Comparison of ENCODE assay signal across 10 cellular contexts in genomic region chr14:26255213-26255612, GRCh38.
DNase-seq lines count a peak whose midpoint lies in the region; ATAC-seq, FAIRE-seq and TF ChIP-seq lines count a peak whose summit lies in the region.
"Had no signal": no experiment of that assay in that cellular context is flagged by ENCODE, and none has a peak within 500 bp of the region (broad histone marks: within the 10 kb centered on the region; RNA-seq: fewer than 3 reads in every experiment).

No MANE protein-coding gene starts in this region.

- H4K20me1 ChIP-seq in HepG2 (ENCODE audit: insufficient read depth, low read length), result no peaks in the 10 kb centered on the region

- POLR2A ChIA-PET in HepG2 (lab: Yijun Ruan, JAX), result no interaction called here

- DNase-seq in AG20443 (ENCODE audit: low spot score) (peak; percentile 55), NAMALWA (ENCODE audit: low spot score) (peak; percentile 4), astrocyte of the cerebellum (ENCODE audit: low read depth) (no peak), HepG2 (ENCODE audit: low spot score) (no peak), DMS79 treated with DMSO at 0.1 percent for 48 hours (lab: John Stamatoyannopoulos, UW) (no peak), Peyer's patch (no peak)
- DNase-seq: stimulated activated CD4-positive, alpha-beta T cell treated with anti-CD3 and anti-CD28 coated beads, Interleukin-12 subunit alpha, Interleukin-12 subunit beta, amount 100 ng/mL, for 4 hours; T-helper 2 cell had no signal

- H3K4me1 ChIP-seq in HepG2 (ENCODE audit: insufficient read depth, low read length) (no peaks in the 10 kb centered on the region), Peyer's patch (no peaks in the 10 kb centered on the region)

- no peak overlapping the region for H2AFZ ChIP-seq in HepG2 (ENCODE audit: low read length)

- TF ChIP-seq EP300 in HepG2 (IDR thresholded peaks at IDR 0.05; ENCODE audit: low read depth in 2 of 2, low read length in 2 of 2) (no peak), HepG2 (CRISPR knock-in tag; IDR thresholded peaks at IDR 0.05; ENCODE audit: borderline replicate concordance) (no peak)

- peak; percentile 12 for FAIRE-seq in HepG2 (lab: Jason Lieb, UNC)

- no peak overlapping the region for H3K27ac ChIP-seq in HepG2 (ENCODE audit: extremely low read length, insufficient read depth, low read length)
- H3K27ac ChIP-seq in Peyer's patch, result no peak overlapping the region

- in situ Hi-C loops in astrocyte of the cerebellum (cut with HindIII; ENCODE audit: low sequenced_read_pairs), result no loop called here
- in situ Hi-C loops in HepG2 (cut with HindIII; ENCODE audit: extremely low pct_ligation_motif_present, low pct_unique_long_range_greater_than_20kb), result no loop called here

- intact Hi-C loops in HepG2 (cut with micrococcal nuclease; ENCODE audit: unreplicated experiment), result no loop called here

- WGBS in HepG2 (ENCODE audit: low lambda C conversion rate), result 1% methylated on average over 2 of the region's 2 CpGs

- no peak for ATAC-seq in HepG2
- ATAC-seq in GM18870 (IDR thresholded peaks at IDR 0.05; ENCODE audit: unreplicated experiment), result no peak
- ATAC-seq in GM21619 (IDR thresholded peaks at IDR 0.05; ENCODE audit: unreplicated experiment), result no peak

- no peaks in the 10 kb centered on the region for H3K36me3 ChIP-seq in HepG2 (replicated peaks in 1 of 2; ENCODE audit: control insufficient read depth in 1 of 2, insufficient read depth in 2 of 2, low read length in 2 of 2)
- no peaks in the 10 kb centered on the region for H3K36me3 ChIP-seq in Peyer's patch

- TF ChIP-seq CTCF in astrocyte of the cerebellum (IDR thresholded peaks at IDR 0.05; ENCODE audit: low read depth, low read length, missing control alignments), result peak; percentile 38
- TF ChIP-seq CTCF in HepG2 (CRISPR knock-in tag; IDR thresholded peaks at IDR 0.05), result no peak
- TF ChIP-seq CTCF in Peyer's patch (IDR thresholded peaks at IDR 0.05), result peak in 3 of 6 experiments; percentile 30 to 33 (median 31)

- BruUV-seq in HepG2 (replicated peaks; lab: Mats Ljungman, UMichigan), result no TSS peak

- H3K27me3 ChIP-seq in HepG2 (ENCODE audit: control insufficient read depth in 1 of 2, insufficient read depth in 2 of 2, low read length in 2 of 2), result no peaks in the 10 kb centered on the region
- H3K27me3 ChIP-seq in Peyer's patch, result no peaks in the 10 kb centered on the region

- H3K4me3 ChIP-seq in astrocyte of the cerebellum (ENCODE audit: low read depth, low read length) (no peak overlapping the region), HepG2 (replicated peaks in 1 of 3; ENCODE audit: insufficient read depth in 1 of 3, low read depth in 2 of 3, low read length in 3 of 3) (no peak overlapping the region), Peyer's patch (no peak overlapping the region)

- H3K79me2 ChIP-seq in HepG2 (ENCODE audit: insufficient read depth, low read length), result no peaks in the 10 kb centered on the region

- no peak overlapping the region for H3K9ac ChIP-seq in HepG2 (ENCODE audit: insufficient read depth, low read depth, low read length)

- H3K9me3 ChIP-seq in HepG2 (ENCODE audit: low read length) (peaks cover 98% of the 10 kb centered on the region), Peyer's patch (no peaks in the 10 kb centered on the region)

- H3K4me2 ChIP-seq in HepG2 (ENCODE audit: low read depth, low read length), result no peak overlapping the region

- TF ChIP-seq RAD21 in HepG2 (CRISPR knock-in tag; IDR thresholded peaks at IDR 0.05), result no peak

- no peak for TF ChIP-seq POLR2A in HepG2 (IDR thresholded peaks at IDR 0.05; ENCODE audit: insufficient read depth in 1 of 2, low read depth in 2 of 2, low read length in 2 of 2)
- TF ChIP-seq POLR2A in Peyer's patch (IDR thresholded peaks at IDR 0.05), result no peak

- CTCF ChIA-PET in HepG2 (lab: Yijun Ruan, JAX; ENCODE audit: low intra/inter-chr PET ratio, low total read pairs), result no interaction called here

TF ChIP-seq in HepG2, 621 proteins besides CTCF, POLR2A, EP300 and RAD21:
- TF ChIP-seq, protein P1, sequence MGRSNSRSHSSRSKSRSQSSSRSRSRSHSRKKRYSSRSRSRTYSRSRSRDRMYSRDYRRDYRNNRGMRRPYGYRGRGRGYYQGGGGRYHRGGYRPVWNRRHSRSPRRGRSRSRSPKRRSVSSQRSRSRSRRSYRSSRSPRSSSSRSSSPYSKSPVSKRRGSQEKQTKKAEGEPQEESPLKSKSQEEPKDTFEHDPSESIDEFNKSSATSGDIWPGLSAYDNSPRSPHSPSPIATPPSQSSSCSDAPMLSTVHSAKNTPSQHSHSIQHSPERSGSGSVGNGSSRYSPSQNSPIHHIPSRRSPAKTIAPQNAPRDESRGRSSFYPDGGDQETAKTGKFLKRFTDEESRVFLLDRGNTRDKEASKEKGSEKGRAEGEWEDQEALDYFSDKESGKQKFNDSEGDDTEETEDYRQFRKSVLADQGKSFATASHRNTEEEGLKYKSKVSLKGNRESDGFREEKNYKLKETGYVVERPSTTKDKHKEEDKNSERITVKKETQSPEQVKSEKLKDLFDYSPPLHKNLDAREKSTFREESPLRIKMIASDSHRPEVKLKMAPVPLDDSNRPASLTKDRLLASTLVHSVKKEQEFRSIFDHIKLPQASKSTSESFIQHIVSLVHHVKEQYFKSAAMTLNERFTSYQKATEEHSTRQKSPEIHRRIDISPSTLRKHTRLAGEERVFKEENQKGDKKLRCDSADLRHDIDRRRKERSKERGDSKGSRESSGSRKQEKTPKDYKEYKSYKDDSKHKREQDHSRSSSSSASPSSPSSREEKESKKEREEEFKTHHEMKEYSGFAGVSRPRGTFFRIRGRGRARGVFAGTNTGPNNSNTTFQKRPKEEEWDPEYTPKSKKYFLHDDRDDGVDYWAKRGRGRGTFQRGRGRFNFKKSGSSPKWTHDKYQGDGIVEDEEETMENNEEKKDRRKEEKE (IDR thresholded peaks at IDR 0.05), result no peak

Comparison
In these comparisons a context has a peak if more than half of its experiments do, and no peak if none do; other contexts are left out.
1. DNase-seq: peak in AG20443 (single experiment) and NAMALWA (single experiment); none in astrocyte of the cerebellum (single experiment), HepG2 (single experiment), DMS79 treated with DMSO at 0.1 percent for 48 hours (single experiment) and Peyer's patch (0 of 3).